ENCODE assay signal across 2 cellular contexts in the genomic region with DNA sequence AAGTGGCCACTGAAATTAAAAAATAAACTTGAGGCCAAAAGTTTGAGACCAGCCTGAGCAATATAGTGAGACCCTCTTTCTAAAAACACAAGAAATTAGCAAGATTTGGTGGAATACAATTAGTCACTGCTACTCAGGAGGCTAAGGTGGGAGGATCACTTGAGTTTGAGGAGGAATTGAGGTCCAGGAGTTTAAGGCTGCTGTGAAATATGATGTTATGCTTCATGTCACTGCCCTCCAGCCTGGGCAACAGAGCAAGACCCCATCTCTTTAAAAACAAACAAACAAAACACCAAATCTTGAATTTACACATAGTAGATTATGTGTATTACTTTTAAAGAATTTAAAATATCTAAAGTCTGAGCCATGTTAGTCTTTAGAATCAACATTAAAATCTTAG.
TF ChIP-seq lines count a peak whose summit lies in the region.

No MANE protein-coding gene starts in this region.

TF ChIP-seq in HCT116, 20 proteins besides CTCF, POLR2A, EP300 and RAD21:
- TF ChIP-seq POLR2AphosphoS5 (IDR thresholded peaks at IDR 0.05; ENCODE audit: low read depth, low read length) (no peak), JUND (IDR thresholded peaks at IDR 0.05) (no peak), EGR1 (IDR thresholded peaks at IDR 0.05; ENCODE audit: low read depth) (no peak), EZH2phosphoT487 (IDR thresholded peaks at IDR 0.05; ENCODE audit: borderline replicate concordance) (no peak), TCF7L2 (IDR thresholded peaks at IDR 0.05; ENCODE audit: borderline replicate concordance, extremely low read depth, insufficient read depth, insufficient read length) (no peak), ZNF274 (IDR thresholded peaks at IDR 0.05; ENCODE audit: low read depth, low read length) (no peak), YY1 (IDR thresholded peaks at IDR 0.05; ENCODE audit: extremely low read depth, insufficient replicate concordance, low read depth, low read length) (no peak), ZFX (IDR thresholded peaks at IDR 0.05) (no peak), SP1 (IDR thresholded peaks at IDR 0.05; ENCODE audit: low read depth) (no peak), EZH2 (IDR thresholded peaks at IDR 0.05) (no peak), ELF1 (IDR thresholded peaks at IDR 0.05; ENCODE audit: borderline replicate concordance, low read depth) (no peak), SRF (IDR thresholded peaks at IDR 0.05; ENCODE audit: low read depth) (no peak)
- TF ChIP-seq, protein P1, sequence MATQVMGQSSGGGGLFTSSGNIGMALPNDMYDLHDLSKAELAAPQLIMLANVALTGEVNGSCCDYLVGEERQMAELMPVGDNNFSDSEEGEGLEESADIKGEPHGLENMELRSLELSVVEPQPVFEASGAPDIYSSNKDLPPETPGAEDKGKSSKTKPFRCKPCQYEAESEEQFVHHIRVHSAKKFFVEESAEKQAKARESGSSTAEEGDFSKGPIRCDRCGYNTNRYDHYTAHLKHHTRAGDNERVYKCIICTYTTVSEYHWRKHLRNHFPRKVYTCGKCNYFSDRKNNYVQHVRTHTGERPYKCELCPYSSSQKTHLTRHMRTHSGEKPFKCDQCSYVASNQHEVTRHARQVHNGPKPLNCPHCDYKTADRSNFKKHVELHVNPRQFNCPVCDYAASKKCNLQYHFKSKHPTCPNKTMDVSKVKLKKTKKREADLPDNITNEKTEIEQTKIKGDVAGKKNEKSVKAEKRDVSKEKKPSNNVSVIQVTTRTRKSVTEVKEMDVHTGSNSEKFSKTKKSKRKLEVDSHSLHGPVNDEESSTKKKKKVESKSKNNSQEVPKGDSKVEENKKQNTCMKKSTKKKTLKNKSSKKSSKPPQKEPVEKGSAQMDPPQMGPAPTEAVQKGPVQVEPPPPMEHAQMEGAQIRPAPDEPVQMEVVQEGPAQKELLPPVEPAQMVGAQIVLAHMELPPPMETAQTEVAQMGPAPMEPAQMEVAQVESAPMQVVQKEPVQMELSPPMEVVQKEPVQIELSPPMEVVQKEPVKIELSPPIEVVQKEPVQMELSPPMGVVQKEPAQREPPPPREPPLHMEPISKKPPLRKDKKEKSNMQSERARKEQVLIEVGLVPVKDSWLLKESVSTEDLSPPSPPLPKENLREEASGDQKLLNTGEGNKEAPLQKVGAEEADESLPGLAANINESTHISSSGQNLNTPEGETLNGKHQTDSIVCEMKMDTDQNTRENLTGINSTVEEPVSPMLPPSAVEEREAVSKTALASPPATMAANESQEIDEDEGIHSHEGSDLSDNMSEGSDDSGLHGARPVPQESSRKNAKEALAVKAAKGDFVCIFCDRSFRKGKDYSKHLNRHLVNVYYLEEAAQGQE (IDR thresholded peaks at IDR 0.05; ENCODE audit: low read depth), result no peak
- TF ChIP-seq, protein P2, sequence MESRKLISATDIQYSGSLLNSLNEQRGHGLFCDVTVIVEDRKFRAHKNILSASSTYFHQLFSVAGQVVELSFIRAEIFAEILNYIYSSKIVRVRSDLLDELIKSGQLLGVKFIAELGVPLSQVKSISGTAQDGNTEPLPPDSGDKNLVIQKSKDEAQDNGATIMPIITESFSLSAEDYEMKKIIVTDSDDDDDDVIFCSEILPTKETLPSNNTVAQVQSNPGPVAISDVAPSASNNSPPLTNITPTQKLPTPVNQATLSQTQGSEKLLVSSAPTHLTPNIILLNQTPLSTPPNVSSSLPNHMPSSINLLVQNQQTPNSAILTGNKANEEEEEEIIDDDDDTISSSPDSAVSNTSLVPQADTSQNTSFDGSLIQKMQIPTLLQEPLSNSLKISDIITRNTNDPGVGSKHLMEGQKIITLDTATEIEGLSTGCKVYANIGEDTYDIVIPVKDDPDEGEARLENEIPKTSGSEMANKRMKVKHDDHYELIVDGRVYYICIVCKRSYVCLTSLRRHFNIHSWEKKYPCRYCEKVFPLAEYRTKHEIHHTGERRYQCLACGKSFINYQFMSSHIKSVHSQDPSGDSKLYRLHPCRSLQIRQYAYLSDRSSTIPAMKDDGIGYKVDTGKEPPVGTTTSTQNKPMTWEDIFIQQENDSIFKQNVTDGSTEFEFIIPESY (IDR thresholded peaks at IDR 0.05; ENCODE audit: extremely low read depth, insufficient replicate concordance, low read length), result no peak
- TF ChIP-seq, protein P3, sequence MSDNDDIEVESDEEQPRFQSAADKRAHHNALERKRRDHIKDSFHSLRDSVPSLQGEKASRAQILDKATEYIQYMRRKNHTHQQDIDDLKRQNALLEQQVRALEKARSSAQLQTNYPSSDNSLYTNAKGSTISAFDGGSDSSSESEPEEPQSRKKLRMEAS (IDR thresholded peaks at IDR 0.05), result no peak

TF ChIP-seq in K562, 482 proteins besides CTCF, POLR2A, EP300 and RAD21:
- peak; percentile 38 for TF ChIP-seq RBM25 (IDR thresholded peaks at IDR 0.05; ENCODE audit: low read depth, low read length, severe bottlenecking)
- no peak for TF ChIP-seq HEY1 (CRISPR knock-in tag; IDR thresholded peaks at IDR 0.05; ENCODE audit: borderline replicate concordance)
- peak; percentile 87 for TF ChIP-seq ZNF121 (CRISPR knock-in tag; conservative IDR thresholded peaks at IDR 0.05)
